In genomic region chr17:34998205-34998604, GRCh38 we compare ENCODE assay signal across 8 cellular contexts. TPM values are rescaled to one million over a fixed set of nuclear protein-coding genes. Genes with fewer than 3 reads are reported as not detected.
A peak's percentile ranks its signal among the peaks of the same experiment; 100 is the strongest.
DNase-seq lines count a peak whose midpoint lies in the region; ATAC-seq and TF ChIP-seq lines count a peak whose summit lies in the region.

No MANE protein-coding gene starts in this region.

- in situ Hi-C loops in ACHN (cut with HindIII; ENCODE audit: low pct_ligation_motif_present, low pct_unique_long_range_greater_than_20kb, low sequenced_read_pairs): no loop called here

- peak; percentile 83 for TF ChIP-seq CTCF in chondrocyte (IDR thresholded peaks at IDR 0.05)

- no peaks in the 10 kb centered on the region for H3K27me3 Mint-ChIP-seq in chondrocyte (ENCODE audit: low read depth)

- no peaks in the 10 kb centered on the region for H3K9me3 Mint-ChIP-seq in chondrocyte (ENCODE audit: low read depth)

- H3K27ac Mint-ChIP-seq in chondrocyte (ENCODE audit: unreplicated experiment): peak overlapping the region; percentile 84

- H3K4me1 Mint-ChIP-seq in chondrocyte (ENCODE audit: low read depth): peaks cover 36% of the 10 kb centered on the region

- DNase-seq in ACHN (peak; percentile 81), NCI-H1694 treated with DMSO at 0.1 percent for 48 hours (lab: John Stamatoyannopoulos, UW) (peak; percentile 15), chondrocyte (ENCODE audit: low spot score) (no peak), left lobe of liver (ENCODE audit: low spot score) (peak; percentile 78), cerebellar nuclear complex (lab: John Stamatoyannopoulos, UW) (no peak)
- peak; percentile 85 for DNase-seq in activated CD4-positive, alpha-beta T cell treated with anti-CD3 and anti-CD28 coated beads for 48 hours
- DNase-seq in stimulated activated CD4-positive, alpha-beta T cell treated with anti-CD3 and anti-CD28 coated beads, Interleukin-4, amount 100 ng/mL, for 24 hours: peak; percentile 79

- ATAC-seq in GM18502 (IDR thresholded peaks at IDR 0.05; ENCODE audit: poor library complexity, unreplicated experiment) (peak; percentile 55), left lobe of liver (peak; percentile 95)

- H3K36me3 Mint-ChIP-seq in chondrocyte (ENCODE audit: low read depth): peaks cover 28% of the 10 kb centered on the region

- no peak overlapping the region for H3K4me3 Mint-ChIP-seq in chondrocyte (ENCODE audit: unreplicated experiment)

RNA-seq across cellular contexts. Expression of gene LIG3, which starts 17.9 kb away (rescaled TPM):
- 26.0 to 40.4 TPM (median 28.8 TPM) in 3 replicates for total RNA-seq in chondrocyte
- total RNA-seq in left lobe of liver: 16.3 TPM

RNA-seq across cellular contexts. Expression of gene ZNF830, which starts 36.9 kb away (rescaled TPM):
- 12.0 to 16.0 TPM (median 12.3 TPM) in 3 replicates for total RNA-seq in chondrocyte
- total RNA-seq in left lobe of liver: 4.4 TPM

RNA-seq across cellular contexts. Expression of gene CCT6B, which starts 36.9 kb away (rescaled TPM):
- total RNA-seq in chondrocyte: 2.1 to 3.0 TPM (median 2.1 TPM) in 3 replicates
- 2.1 TPM for total RNA-seq in left lobe of liver

Comparison
In these comparisons a context has a peak if more than half of its experiments do, and no peak if none do; other contexts are left out.
1. DNase-seq: peak in ACHN (single experiment), NCI-H1694 treated with DMSO at 0.1 percent for 48 hours (single experiment), activated CD4-positive, alpha-beta T cell treated with anti-CD3 and anti-CD28 coated beads for 48 hours (single experiment), left lobe of liver (single experiment) and stimulated activated CD4-positive, alpha-beta T cell treated with anti-CD3 and anti-CD28 coated beads, Interleukin-4, amount 100 ng/mL, for 24 hours (single experiment); none in chondrocyte (single experiment) and cerebellar nuclear complex (0 of 2).